In genomic region chr10:116721991-116722392, GRCh38 we compare ENCODE assay signal across 14 cellular contexts. TPM values are rescaled to one million over a fixed set of nuclear protein-coding genes. Genes with fewer than 3 reads are reported as not detected.
DNase-seq lines count a peak whose midpoint lies in the region; FAIRE-seq and TF ChIP-seq lines count a peak whose summit lies in the region.
"Had no signal": no experiment of that assay in that cellular context is flagged by ENCODE, and none has a peak within 500 bp of the region (broad histone marks: within the 10 kb centered on the region; RNA-seq: fewer than 3 reads in every experiment).

No MANE protein-coding gene starts in this region.

- no peak overlapping the region for H3K27ac Mint-ChIP-seq in nephron progenitor cell
- H3K27ac Mint-ChIP-seq: T-cell had no signal

- no peaks in the 10 kb centered on the region for H3K79me2 ChIP-seq in H1 (ENCODE audit: control insufficient read depth in 1 of 2, insufficient read depth in 2 of 2, low read length in 2 of 2)
- no peaks in the 10 kb centered on the region for H3K79me2 ChIP-seq in GM23248 (ENCODE audit: insufficient read depth)

- FAIRE-seq in H1 (lab: Jason Lieb, UNC), result no peak
- FAIRE-seq: pancreas had no signal

- H3K79me1 ChIP-seq in H1 (ENCODE audit: low read depth, low read length), result no peaks in the 10 kb centered on the region

- no peaks in the 10 kb centered on the region for H3F3A ChIP-seq in GM23248 (ENCODE audit: insufficient read depth)

- WGBS in H1 (ENCODE audit: extremely low coverage in 1 of 2, insufficient coverage in 1 of 2, insufficient read length in 1 of 2, insufficient replicate concordance in 2 of 2, low coverage in 1 of 2, low lambda C conversion rate in 2 of 2, missing lambda C conversion rate in 1 of 2), 2 experiments, result 71% methylated on average over 11 of the region's 11 CpGs; no CpG with 5 or more reads in 1 of the 2 experiments
- 75 to 82% methylated on average over 11 of the region's 11 CpGs for WGBS in GM23248 (ENCODE audit: low coverage in 1 of 2, low lambda C conversion rate in 2 of 2, missing lambda C conversion rate in 2 of 2), 2 experiments

- H2BK20ac ChIP-seq in H1 (ENCODE audit: low read length), result no peak overlapping the region

- no peaks in the 10 kb centered on the region for H3K36me3 Mint-ChIP-seq in nephron progenitor cell (ENCODE audit: low read depth)
- H3K36me3 Mint-ChIP-seq: T-cell had no signal

- H3K9ac ChIP-seq in HUES48 (ENCODE audit: low read depth, low read length) (no peak overlapping the region), H1 (replicated peaks in 1 of 4; ENCODE audit: extremely low read depth in 1 of 4, low read depth in 3 of 4, low read length in 3 of 4) (no peak overlapping the region), GM23248 (no peak overlapping the region)

- H3K4me1 Mint-ChIP-seq in nephron progenitor cell, result peaks cover 39% of the 10 kb centered on the region

- H3K4me3 Mint-ChIP-seq in nephron progenitor cell, result no peak overlapping the region

- H2BK12ac ChIP-seq in H1 (ENCODE audit: low read depth, low read length), result no peak overlapping the region

- no peaks in the 10 kb centered on the region for H3K23me2 ChIP-seq in H1 (ENCODE audit: low read depth, low read length)

- TF ChIP-seq POLR2A in H1 (IDR thresholded peaks at IDR 0.05; ENCODE audit: control extremely low read depth in 1 of 2, low read depth in 2 of 2, low read length in 2 of 2), result no peak

- H3K9me3 ChIP-seq in HUES48 (ENCODE audit: control insufficient read depth, insufficient read depth, low read length) (no peaks in the 10 kb centered on the region), H1 (ENCODE audit: insufficient read depth in 2 of 2, low read depth in 1 of 2, low read length in 1 of 2) (no peaks in the 10 kb centered on the region), GM23248 (ENCODE audit: low read depth) (no peaks in the 10 kb centered on the region)
- H3K9me3 ChIP-seq: pancreas, Peyer's patch, thoracic aorta had no signal

- no peak for TF ChIP-seq RAD21 in H1 (IDR thresholded peaks at IDR 0.05 in 1 of 2, conservative IDR thresholded peaks at IDR 0.05 in 1 of 2; ENCODE audit: low read depth in 2 of 2, low read length in 2 of 2)

- no peak overlapping the region for H2BK120ac ChIP-seq in H1 (replicated peaks; ENCODE audit: low read depth, low read length)

- H3K4me1 ChIP-seq in HUES48 (ENCODE audit: control insufficient read depth, insufficient read depth, low read length), result peaks cover 18% of the 10 kb centered on the region
- peaks cover 0 to 2% (median 0%) of the 10 kb centered on the region in 4 experiments; a peak in 1 of 7 replicates for H3K4me1 ChIP-seq in H1 (replicated peaks in 1 of 4; ENCODE audit: control insufficient read depth in 3 of 4, insufficient read depth in 4 of 4, low read length in 3 of 4)
- no peaks in the 10 kb centered on the region for H3K4me1 ChIP-seq in GM23248 (ENCODE audit: insufficient read depth)

- in situ Hi-C loops in GM23248 (cut with MboI), result no loop called here

- TF ChIP-seq EP300 in H1 (IDR thresholded peaks at IDR 0.05; ENCODE audit: borderline replicate concordance in 1 of 2, low read depth in 2 of 2, low read length in 2 of 2), result no peak

- H3K27ac ChIP-seq in HUES48 (ENCODE audit: low read depth, low read length) (peak overlapping the region; percentile 2), H1 (ENCODE audit: low read depth, low read length) (no peak overlapping the region), GM23248 (no peak overlapping the region)
- H3K27ac ChIP-seq: pancreas, Peyer's patch, thoracic aorta had no signal

- CTCF ChIA-PET in H1 (lab: Charles Lee; ENCODE audit: partially characterized antibody), result interaction anchor here (0.6 to 1.9 kb wide), 7 partner anchors 12 to 413 kb away, joined by 3 to 5 read pairs (median 3); no protein-coding TSS in a partner anchor

- H3K36me3 ChIP-seq in HUES48 (ENCODE audit: control insufficient read depth, insufficient read depth, low read length) (no peaks in the 10 kb centered on the region), H1 (ENCODE audit: control insufficient read depth in 2 of 4, insufficient read depth in 4 of 4, low read length in 3 of 4) (no peaks in the 10 kb centered on the region), GM23248 (ENCODE audit: low read depth) (no peaks in the 10 kb centered on the region)
- H3K36me3 ChIP-seq: pancreas, Peyer's patch, thoracic aorta had no signal

- DNase-seq in A172 (ENCODE audit: low spot score), result peak; percentile 53
- DNase-seq in H1 (ENCODE audit: low read depth in 1 of 2, low spot score in 2 of 2), result no peak
- peak; percentile 73 for DNase-seq in nephron progenitor cell
- DNase-seq in stimulated activated naive CD4-positive, alpha-beta T cell treated with Interleukin-2 at 50 U/mL for 16 hours (lab: John Stamatoyannopoulos, UW), result no peak
- DNase-seq in activated CD4-positive, alpha-beta T cell treated with anti-CD3 and anti-CD28 coated beads for 1 hour, result no peak
- DNase-seq in GM23248, result no peak
- no peak for DNase-seq in HCEC 1CT
- DNase-seq: activated naive CD4-positive, alpha-beta T cell treated with Interleukin-2 at 50 U/mL for 16 hours; effector CD4-positive, alpha-beta T cell; pancreas; Peyer's patch; T-cell had no signal

- no peak overlapping the region for H3K14ac ChIP-seq in H1 (ENCODE audit: insufficient read length)

- H3K56ac ChIP-seq in H1 (replicated peaks; ENCODE audit: insufficient read length, low read depth, low read length), result no peak overlapping the region

- H3K27me3 ChIP-seq in HUES48 (ENCODE audit: control insufficient read depth, insufficient read depth, low read length) (no peaks in the 10 kb centered on the region), H1 (replicated peaks in 1 of 4; ENCODE audit: control insufficient read depth in 3 of 4, extremely low read depth in 1 of 4, insufficient read depth in 3 of 4, low read length in 3 of 4) (no peaks in the 10 kb centered on the region), GM23248 (replicated peaks; ENCODE audit: insufficient read depth) (no peaks in the 10 kb centered on the region)
- H3K27me3 ChIP-seq: pancreas, Peyer's patch had no signal

- H3K9me3 Mint-ChIP-seq in nephron progenitor cell, result no peaks in the 10 kb centered on the region
- H3K9me3 Mint-ChIP-seq: T-cell had no signal

- H3K4ac ChIP-seq in H1 (replicated peaks; ENCODE audit: insufficient read length, low read depth, low read length), result no peak overlapping the region

- H2AK5ac ChIP-seq in H1 (ENCODE audit: low read depth, low read length), result no peak overlapping the region

- no peak overlapping the region for H3K4me3 ChIP-seq in HUES48 (ENCODE audit: low read depth, low read length)
- no peak overlapping the region for H3K4me3 ChIP-seq in H1 (ENCODE audit: extremely low read depth in 1 of 4, insufficient read depth in 2 of 4, low read depth in 3 of 4, low read length in 4 of 4)
- H3K4me3 ChIP-seq in GM23248, result no peak overlapping the region
- H3K4me3 ChIP-seq: pancreas, Peyer's patch, thoracic aorta had no signal

- H2AFZ ChIP-seq in H1 (ENCODE audit: low read length), result no peak overlapping the region
- H2AFZ ChIP-seq in GM23248, result no peak overlapping the region

- TF ChIP-seq CTCF in H1 (IDR thresholded peaks at IDR 0.05; ENCODE audit: control extremely low read depth in 1 of 3, insufficient read depth in 1 of 3, low read depth in 1 of 3, low read length in 3 of 3) (no peak), nephron progenitor cell (IDR thresholded peaks at IDR 0.05) (no peak)

- POLR2A ChIA-PET in H1 (lab: Charles Lee; ENCODE audit: partially characterized antibody), result no interaction called here

- no peak overlapping the region for H2BK15ac ChIP-seq in H1 (ENCODE audit: low read length)

- no peak overlapping the region for H4K8ac ChIP-seq in H1 (ENCODE audit: extremely low read depth, insufficient read depth, low read length)

- no peak overlapping the region for H4K5ac ChIP-seq in H1 (ENCODE audit: insufficient read length, low read depth, low read length)

- H4K20me1 ChIP-seq in H1 (replicated peaks in 1 of 2; ENCODE audit: control insufficient read depth in 1 of 2, insufficient read depth in 2 of 2, low read length in 2 of 2) (no peaks in the 10 kb centered on the region), GM23248 (ENCODE audit: insufficient read depth) (no peaks in the 10 kb centered on the region)

- H3K4me2 ChIP-seq in H1 (ENCODE audit: insufficient read depth in 1 of 2, low read depth in 2 of 2, low read length in 2 of 2), result no peak overlapping the region
- H3K4me2 ChIP-seq in GM23248 (ENCODE audit: unreplicated experiment), result no peak overlapping the region

- H3K9me2 ChIP-seq in GM23248 (ENCODE audit: insufficient read depth), result no peaks in the 10 kb centered on the region

- H3K27me3 Mint-ChIP-seq in nephron progenitor cell (ENCODE audit: low read depth, poor library complexity), result peaks cover 72% of the 10 kb centered on the region

- H3K23ac ChIP-seq in H1 (ENCODE audit: insufficient read length), result no peak overlapping the region

- H3K18ac ChIP-seq in H1 (ENCODE audit: extremely low read depth, low read length), result no peak overlapping the region; the same call in 1 of the 2 replicates

- H4K91ac ChIP-seq in H1 (replicated peaks; ENCODE audit: insufficient read length, low read length), result no peak overlapping the region

- H2BK5ac ChIP-seq in H1 (ENCODE audit: low read depth, low read length), result 0 out of 2 replicates have a peak overlapping the region, but pooled peaks have one; percentile 44

TF ChIP-seq in H1, 55 proteins besides CTCF, POLR2A, EP300 and RAD21:
- TF ChIP-seq SRF (IDR thresholded peaks at IDR 0.05; ENCODE audit: low read depth, low read length) (no peak), CHD2 (IDR thresholded peaks at IDR 0.05; ENCODE audit: low read length) (no peak), KDM4A (IDR thresholded peaks at IDR 0.05; ENCODE audit: low read depth, low read length, severe bottlenecking) (no peak), SAP30 (IDR thresholded peaks at IDR 0.05; ENCODE audit: insufficient read depth, insufficient replicate concordance, low read length) (no peak), CBX8 (IDR thresholded peaks at IDR 0.05; ENCODE audit: borderline replicate concordance, low read depth, low read length) (no peak)

RNA-seq across cellular contexts. Expression of gene HSPA12A, which starts 20.4 kb away (rescaled TPM):
- 9.7 and 12.1 TPM in 2 replicates for total RNA-seq in A172 (2014; rRNA removed; shearing (Covaris generic))
- total RNA-seq in H1 (2021; fragmentation: NEBNext Ultra II Directional; extraction: Animal tissue kit (Norgen Biotek cat#: 25700)), result 4.8 and 6.9 TPM in 2 replicates
- 3.1 and 3.2 TPM in 2 replicates for polyA plus RNA-seq in H1 (2011; rRNA removed)
- polyA plus RNA-seq in H1 (2011; cell fraction: cytosol; rRNA removed), result 4.0 TPM
- polyA plus RNA-seq in H1 (2011; cell fraction: nucleus; rRNA removed), result 6.6 TPM
- 2.8 to 4.9 TPM (median 3.6 TPM) in 4 replicates for polyA plus RNA-seq in H1 (2012, experiment 1 of 2)
- polyA plus RNA-seq in H1 (2012, experiment 2 of 2), result 1.1 TPM
- polyA plus RNA-seq in H1 (2013, experiment 1 of 2), result 3.7 TPM
- 3.2 TPM for polyA plus RNA-seq in H1 (2013, experiment 2 of 2)
- polyA minus RNA-seq in H1 (2011; rRNA and poly(A)+ RNA removed), result 7.8 and 14.4 TPM in 2 replicates
- 3.2 TPM for polyA minus RNA-seq in H1 (2011; cell fraction: cytosol; rRNA and poly(A)+ RNA removed)
- polyA minus RNA-seq in H1 (2011; cell fraction: nucleus; rRNA and poly(A)+ RNA removed), result 10.1 TPM
- total RNA-seq in GM23248 (2014; rRNA removed; shearing (Covaris generic)), result 4.8 and 4.9 TPM in 2 replicates
- 5.4 and 5.6 TPM in 2 replicates for polyA plus RNA-seq in GM23248 (2016; fragmentation: Nextera tagmentation; extraction: Ambion mirVana)

Comparison
In these comparisons a context has a peak if more than half of its experiments do, and no peak if none do; other contexts are left out.
1. DNase-seq: peak in A172 (single experiment) and nephron progenitor cell (single experiment); none in H1 (0 of 2), stimulated activated naive CD4-positive, alpha-beta T cell treated with Interleukin-2 at 50 U/mL for 16 hours (single experiment), activated CD4-positive, alpha-beta T cell treated with anti-CD3 and anti-CD28 coated beads for 1 hour (single experiment), GM23248 (single experiment) and HCEC 1CT (single experiment).